19 cellular contexts compared by ENCODE assay signal in the genomic region with DNA sequence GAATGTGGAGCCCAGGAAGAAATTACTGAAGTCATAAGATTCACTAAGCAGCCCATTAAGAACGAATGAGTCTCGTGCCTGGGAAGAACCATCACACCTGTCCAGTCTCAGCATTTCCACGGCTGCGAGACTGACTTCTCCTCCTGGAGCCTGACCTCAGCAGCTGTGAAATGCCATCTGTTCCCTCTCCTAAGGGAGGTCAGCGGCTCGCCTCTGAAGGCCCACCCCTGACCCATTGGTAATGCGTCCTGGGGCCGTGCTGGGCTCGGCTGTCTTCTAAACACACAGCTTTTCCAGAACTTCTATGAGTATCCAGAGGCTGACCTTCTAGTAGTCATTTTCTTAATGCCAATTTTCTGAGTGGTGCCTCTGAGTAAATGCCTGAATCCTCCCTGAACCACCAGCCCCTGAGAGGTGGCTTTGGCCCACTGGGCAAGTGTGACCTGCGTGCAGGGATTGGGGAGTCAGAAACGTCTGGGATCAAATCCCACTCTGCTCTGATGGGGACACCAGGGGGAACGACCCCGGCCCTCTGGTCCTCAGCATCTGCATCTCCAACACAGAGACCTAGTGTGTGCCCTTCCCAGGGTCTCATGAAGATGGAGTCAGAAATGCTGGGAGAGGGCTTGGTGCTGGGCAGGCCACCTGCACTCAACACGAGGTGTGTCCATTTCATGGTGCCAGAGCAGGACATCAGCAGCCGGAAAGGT. TPM values are rescaled to one million over a fixed set of nuclear protein-coding genes. Genes with fewer than 3 reads are reported as not detected.
A peak's percentile ranks its signal among the peaks of the same experiment; 100 is the strongest.
DNase-seq lines count a peak whose midpoint lies in the region; TF ChIP-seq lines count a peak whose summit lies in the region.
"Had no signal": no experiment of that assay in that cellular context is flagged by ENCODE, and none has a peak within 500 bp of the region (broad histone marks: within the 10 kb centered on the region; RNA-seq: fewer than 3 reads in every experiment).

No MANE protein-coding gene starts in this region.

- no peak overlapping the region for H3K27ac ChIP-seq in osteoblast (ENCODE audit: low read depth, low read length)

- H3K4me1 ChIP-seq in osteoblast (ENCODE audit: insufficient read depth, low read length) = no peaks in the 10 kb centered on the region

- H2AFZ ChIP-seq in osteoblast (ENCODE audit: low read length) = no peak overlapping the region

- H3K4me3 ChIP-seq in H7 (ENCODE audit: insufficient read depth, low read depth, low read length) (no peak overlapping the region), osteoblast (ENCODE audit: insufficient read depth, low read length) (no peak overlapping the region), foreskin fibroblast (ENCODE audit: low read depth in 1 of 2, low read length in 2 of 2) (no peak overlapping the region)
- H3K4me3 ChIP-seq: MG63 had no signal

- H3K36me3 ChIP-seq in H7 (replicated peaks; ENCODE audit: control insufficient read depth, insufficient read depth, low read length) (no peaks in the 10 kb centered on the region), osteoblast (ENCODE audit: insufficient read depth, low read length) (no peaks in the 10 kb centered on the region)
- H3K36me3 ChIP-seq: MG63 had no signal

- no peaks in the 10 kb centered on the region for H4K20me1 ChIP-seq in osteoblast (ENCODE audit: insufficient read depth, low read length)

- TF ChIP-seq CTCF in osteoblast (IDR thresholded peaks at IDR 0.05; ENCODE audit: extremely low read depth, low read depth, low read length) (no peak), foreskin fibroblast (IDR thresholded peaks at IDR 0.05; ENCODE audit: low read depth, low read length) (no peak)

- peak; percentile 14 for DNase-seq in D341Med (ENCODE audit: low spot score)
- peak; percentile 16 for DNase-seq in H7
- peak; percentile 34 for DNase-seq in ecto neural progenitor cell (ENCODE audit: low spot score)
- peak; percentile 65 for DNase-seq in osteoblast (ENCODE audit: insufficient read length, low spot score, missing footprints)
- no peak for DNase-seq in foreskin fibroblast
- no peak for DNase-seq in SKM-1 (lab: John Stamatoyannopoulos, UW; ENCODE audit: unreplicated experiment)
- DNase-seq in middle frontal gyrus (ENCODE audit: extremely low spot score, low spot score) = no peak
- DNase-seq: CD4-positive, CD25-positive, alpha-beta regulatory T cell; DMS79 treated with DMSO at 0.1 percent for 48 hours; HFFc6; Karpas-422; MG63; NCI-H1417; NCI-H1694 treated with DMSO at 0.1 percent for 48 hours; NCI-H2081 treated with DMSO at 0.1 percent for 48 hours; NCI-H446; NCI-H526 treated with DMSO at 0.1 percent for 48 hours; OCI-M1; Right ventricle myocardium superior had no signal

- peaks cover 27% of the 10 kb centered on the region for H3K27me3 ChIP-seq in H7 (ENCODE audit: control insufficient read depth, insufficient read depth, low read length)
- H3K27me3 ChIP-seq in osteoblast (ENCODE audit: insufficient read depth, low read length) = peaks cover 18% of the 10 kb centered on the region

- no peaks in the 10 kb centered on the region for H3K79me2 ChIP-seq in osteoblast (ENCODE audit: insufficient read depth, low read length)

- no peaks in the 10 kb centered on the region for H3K9me3 ChIP-seq in osteoblast (ENCODE audit: low read depth, low read length)

- H3K4me2 ChIP-seq in osteoblast (ENCODE audit: insufficient read depth, low read length) = no peak overlapping the region

RNA-seq across cellular contexts. Expression of gene SLC6A3, which starts 5.7 kb away (rescaled TPM):
- total RNA-seq in H7 (2014; rRNA removed; shearing (Covaris generic)) = 0.07 TPM in 2 replicates
- total RNA-seq in osteoblast = not detected in 2 replicates
- total RNA-seq: CD4-positive, CD25-positive, alpha-beta regulatory T cell; HFFc6; Right ventricle myocardium superior had no signal

Comparison
In these comparisons a context has a peak if more than half of its experiments do, and no peak if none do; other contexts are left out.
1. DNase-seq: peak in D341Med (single experiment), H7 (single experiment), ecto neural progenitor cell (single experiment) and osteoblast (single experiment); none in foreskin fibroblast (0 of 2), SKM-1 (single experiment) and middle frontal gyrus (single experiment).